Comparison of ENCODE assay signal across 23 cellular contexts in genomic region chr3:24867783-24868182, GRCh38.
"Had no signal": no experiment of that assay in that cellular context is flagged by ENCODE, and none has a peak within 500 bp of the region (broad histone marks: within the 10 kb centered on the region; RNA-seq: fewer than 3 reads in every experiment).

No MANE protein-coding gene starts in this region.

- ATAC-seq: activated CD4-positive, alpha-beta T cell treated with anti-CD3 and anti-CD28 coated beads for 36 hours; effector memory CD8-positive, alpha-beta T cell; esophagus mucosa; gastroesophageal sphincter; left cardiac atrium; natural killer cell; upper lobe of right lung; WTC11 had no signal

- DNase-seq: activated CD4-positive, alpha-beta T cell treated with anti-CD3 and anti-CD28 coated beads for 36 hours; activated CD4-positive, alpha-beta T cell treated with anti-CD3 and anti-CD28 coated beads, Interleukin-2, amount 50 U/mL, for 4 hours; activated naive CD4-positive, alpha-beta T cell treated with Interleukin-2 at 50 U/mL for 16 hours; activated naive CD8-positive, alpha-beta T cell treated with anti-CD3 and anti-CD28 coated beads for 36 hours; activated T-cell treated with anti-CD3 and anti-CD28 coated beads, Interleukin-2, amount 50 U/mL, for 48 hours; amygdala; colonic mucosa; dorsolateral prefrontal cortex; effector memory CD8-positive, alpha-beta T cell; head of caudate nucleus; islet precursor cell; left cardiac atrium; midbrain; natural killer cell; ovary; spleen; stimulated activated CD4-positive, alpha-beta T cell treated with anti-CD3 and anti-CD28 coated beads, Interleukin-4, amount 100 ng/mL, for 24 hours; stimulated activated naive CD4-positive, alpha-beta T cell treated with Interleukin-2 at 50 U/mL for 16 hours; T-helper 9 cell; upper lobe of right lung had no signal
